ENCODE assay signal across 1 cellular context in the genomic region with DNA sequence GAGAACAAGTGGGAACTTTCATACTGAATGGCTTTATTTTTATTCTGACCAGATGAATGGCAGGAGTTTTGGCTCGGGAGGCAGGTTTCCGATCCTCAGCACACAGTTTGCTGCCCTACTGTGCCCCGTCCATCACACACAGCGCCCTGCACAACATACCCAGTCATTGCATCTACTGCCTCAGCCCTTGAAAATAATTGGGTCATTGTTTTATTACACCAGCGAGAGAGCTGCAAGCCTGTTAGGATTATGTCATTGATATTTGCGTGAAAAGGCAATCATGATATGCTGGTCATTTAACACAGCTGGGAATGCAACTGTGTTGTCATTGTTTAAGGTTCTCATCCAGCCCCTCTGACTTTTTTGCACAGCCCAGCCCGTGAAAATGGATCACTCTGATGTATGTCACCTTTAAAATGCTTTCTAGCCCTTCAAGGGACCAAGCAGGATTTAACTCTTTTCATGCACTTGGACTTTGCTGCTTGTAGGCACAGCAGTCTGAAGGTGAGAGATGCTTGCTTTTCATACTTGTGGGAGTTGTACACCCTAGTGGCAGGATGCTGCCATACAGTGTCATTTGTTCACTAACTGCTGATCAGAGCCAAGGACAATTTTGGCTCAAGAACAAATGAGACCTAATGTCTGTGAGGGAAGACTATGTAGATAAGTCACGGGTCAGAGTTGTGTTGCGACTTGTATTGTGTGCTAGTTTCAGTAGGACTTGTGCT.
TF ChIP-seq lines count a peak whose summit lies in the region.

No MANE protein-coding gene starts in this region.

TF ChIP-seq in HEK293, 187 proteins besides CTCF, POLR2A, EP300 and RAD21 (continued from another document):
- no peak for TF ChIP-seq ZNF18 (tag by site-specific recombination; IDR thresholded peaks at IDR 0.05)
- no peak for TF ChIP-seq KLF10 (tag by site-specific recombination; IDR thresholded peaks at IDR 0.05)
- no peak for TF ChIP-seq ZNF747 (tag by site-specific recombination; IDR thresholded peaks at IDR 0.05)
- TF ChIP-seq ZFHX2 (tag by site-specific recombination; conservative IDR thresholded peaks at IDR 0.05), result no peak
- TF ChIP-seq GLIS2 (tag by site-specific recombination; IDR thresholded peaks at IDR 0.05), result no peak
- no peak for TF ChIP-seq ZBTB7A (tag by site-specific recombination; IDR thresholded peaks at IDR 0.05; ENCODE audit: low read depth)
- peak; percentile 77 for TF ChIP-seq ZNF629 (tag by site-specific recombination; IDR thresholded peaks at IDR 0.05)
- no peak for TF ChIP-seq ZBTB21 (tag by site-specific recombination; IDR thresholded peaks at IDR 0.05)
- no peak for TF ChIP-seq ZNF292 (tag by site-specific recombination; IDR thresholded peaks at IDR 0.05; ENCODE audit: borderline replicate concordance, low read depth)
- peak; percentile 12; the same call in 1 of the 2 replicates for TF ChIP-seq ZNF654 (tag by site-specific recombination; IDR thresholded peaks at IDR 0.05; ENCODE audit: low read depth)
- TF ChIP-seq, protein P1, sequence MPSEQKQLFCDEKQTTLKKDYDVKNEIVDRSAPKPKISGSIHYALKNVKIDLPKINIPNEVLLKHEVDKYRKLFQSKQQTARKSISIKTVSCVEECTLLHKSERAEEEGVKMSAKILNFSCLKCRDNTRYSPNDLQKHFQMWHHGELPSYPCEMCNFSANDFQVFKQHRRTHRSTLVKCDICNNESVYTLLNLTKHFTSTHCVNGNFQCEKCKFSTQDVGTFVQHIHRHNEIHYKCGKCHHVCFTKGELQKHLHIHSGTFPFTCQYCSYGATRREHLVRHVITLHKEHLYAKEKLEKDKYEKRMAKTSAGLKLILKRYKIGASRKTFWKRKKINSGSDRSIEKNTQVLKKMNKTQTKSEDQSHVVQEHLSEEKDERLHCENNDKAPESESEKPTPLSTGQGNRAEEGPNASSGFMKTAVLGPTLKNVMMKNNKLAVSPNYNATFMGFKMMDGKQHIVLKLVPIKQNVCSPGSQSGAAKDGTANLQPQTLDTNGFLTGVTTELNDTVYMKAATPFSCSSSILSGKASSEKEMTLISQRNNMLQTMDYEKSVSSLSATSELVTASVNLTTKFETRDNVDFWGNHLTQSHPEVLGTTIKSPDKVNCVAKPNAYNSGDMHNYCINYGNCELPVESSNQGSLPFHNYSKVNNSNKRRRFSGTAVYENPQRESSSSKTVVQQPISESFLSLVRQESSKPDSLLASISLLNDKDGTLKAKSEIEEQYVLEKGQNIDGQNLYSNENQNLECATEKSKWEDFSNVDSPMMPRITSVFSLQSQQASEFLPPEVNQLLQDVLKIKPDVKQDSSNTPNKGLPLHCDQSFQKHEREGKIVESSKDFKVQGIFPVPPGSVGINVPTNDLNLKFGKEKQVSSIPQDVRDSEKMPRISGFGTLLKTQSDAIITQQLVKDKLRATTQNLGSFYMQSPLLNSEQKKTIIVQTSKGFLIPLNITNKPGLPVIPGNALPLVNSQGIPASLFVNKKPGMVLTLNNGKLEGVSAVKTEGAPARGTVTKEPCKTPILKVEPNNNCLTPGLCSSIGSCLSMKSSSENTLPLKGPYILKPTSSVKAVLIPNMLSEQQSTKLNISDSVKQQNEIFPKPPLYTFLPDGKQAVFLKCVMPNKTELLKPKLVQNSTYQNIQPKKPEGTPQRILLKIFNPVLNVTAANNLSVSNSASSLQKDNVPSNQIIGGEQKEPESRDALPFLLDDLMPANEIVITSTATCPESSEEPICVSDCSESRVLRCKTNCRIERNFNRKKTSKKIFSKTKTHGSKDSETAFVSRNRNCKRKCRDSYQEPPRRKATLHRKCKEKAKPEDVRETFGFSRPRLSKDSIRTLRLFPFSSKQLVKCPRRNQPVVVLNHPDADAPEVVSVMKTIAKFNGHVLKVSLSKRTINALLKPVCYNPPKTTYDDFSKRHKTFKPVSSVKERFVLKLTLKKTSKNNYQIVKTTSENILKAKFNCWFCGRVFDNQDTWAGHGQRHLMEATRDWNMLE (tag by site-specific recombination; conservative IDR thresholded peaks at IDR 0.05; ENCODE audit: low read depth), result no peak
- TF ChIP-seq ZFP37 (tag by site-specific recombination; IDR thresholded peaks at IDR 0.05), result no peak
